In the genomic region with DNA sequence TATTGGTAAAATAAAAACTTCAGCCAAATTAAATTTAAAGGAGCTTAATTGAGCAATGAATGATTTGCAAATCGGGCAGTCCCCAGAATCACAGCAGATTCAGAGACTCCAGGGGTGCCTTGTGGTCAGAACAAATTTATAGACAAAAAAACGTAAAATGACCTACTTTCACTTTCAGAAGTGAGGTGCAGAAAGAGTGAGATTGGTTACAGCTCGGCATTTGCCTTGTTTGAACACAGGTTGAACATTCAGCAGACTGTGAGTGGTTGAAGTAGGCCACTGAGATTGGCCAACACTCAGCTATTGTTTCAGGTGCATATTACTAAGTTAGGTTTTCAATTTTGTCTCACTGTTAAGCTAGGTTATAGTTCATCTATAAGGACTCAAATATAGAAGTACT, we compare ENCODE assay signal across 12 cellular contexts.
DNase-seq lines count a peak whose midpoint lies in the region; ATAC-seq and TF ChIP-seq lines count a peak whose summit lies in the region.
"Had no signal": no experiment of that assay in that cellular context is flagged by ENCODE, and none has a peak within 500 bp of the region (broad histone marks: within the 10 kb centered on the region; RNA-seq: fewer than 3 reads in every experiment).

No MANE protein-coding gene starts in this region.

- peak; percentile 80 for ATAC-seq in stimulated activated effector memory CD8-positive, alpha-beta T cell treated with anti-CD3 and anti-CD28 coated beads, Interleukin-12 subunit alpha, Interleukin-12 subunit beta, amount 100 ng/mL, for 72 hours

- H3K4me1 Mint-ChIP-seq in activated naive CD8-positive, alpha-beta T cell (ENCODE audit: low read depth) = peaks cover 14% of the 10 kb centered on the region
- H3K4me1 Mint-ChIP-seq in immature natural killer cell = peaks cover 30 to 33% of the 10 kb centered on the region in 2 donors
- H3K4me1 Mint-ChIP-seq in stimulated activated effector memory CD8-positive, alpha-beta T cell treated with anti-CD3 and anti-CD28 coated beads, Interleukin-12 subunit alpha, Interleukin-12 subunit beta, amount 100 ng/mL, for 72 hours = peaks cover 16% of the 10 kb centered on the region

- no peaks in the 10 kb centered on the region for H3K27me3 ChIP-seq in A673 (replicated peaks; ENCODE audit: insufficient read depth, low read depth, low read length, poor library complexity)

- BruUV-seq in A673 (replicated peaks; lab: Mats Ljungman, UMichigan) = no TSS peak

- peaks cover 5% of the 10 kb centered on the region for H3K9me3 ChIP-seq in A673 (ENCODE audit: low read depth, low read length, poor library complexity, severe bottlenecking)

- peak overlapping the region; percentile 55 for H3K4me3 Mint-ChIP-seq in activated naive CD8-positive, alpha-beta T cell
- H3K4me3 Mint-ChIP-seq in immature natural killer cell = peak overlapping the region; percentile 17 to 77 (median 66)
- peak overlapping the region; percentile 5 for H3K4me3 Mint-ChIP-seq in stimulated activated effector memory CD8-positive, alpha-beta T cell treated with anti-CD3 and anti-CD28 coated beads, Interleukin-12 subunit alpha, Interleukin-12 subunit beta, amount 100 ng/mL, for 72 hours

- no peak overlapping the region for H3K27ac ChIP-seq in A673 (ENCODE audit: low read depth, low read length, poor library complexity, severe bottlenecking)

- no peaks in the 10 kb centered on the region for H3K4me1 ChIP-seq in A673 (ENCODE audit: insufficient read depth, low read length, poor library complexity, severe bottlenecking)

- no peaks in the 10 kb centered on the region for H3K36me3 ChIP-seq in A673 (ENCODE audit: insufficient read depth, low read length, poor library complexity, severe bottlenecking)

- POLR2A ChIA-PET in A673 (lab: Charles Lee; ENCODE audit: low non-redundant PET) = no interaction called here

- DNase-seq in H4 (ENCODE audit: low spot score) (peak; percentile 59), immature natural killer cell (peak; percentile 32 to 40 (median 33)), NCI-H146 treated with DMSO at 0.1 percent for 48 hours (lab: John Stamatoyannopoulos, UW; ENCODE audit: unreplicated experiment) (no peak), DMS79 (lab: John Stamatoyannopoulos, UW) (no peak), ecto neural progenitor cell (ENCODE audit: low spot score) (no peak), A673 (ENCODE audit: low spot score) (no peak)
- DNase-seq in stimulated activated effector memory CD8-positive, alpha-beta T cell treated with anti-CD3 and anti-CD28 coated beads, Interleukin-12 subunit alpha, Interleukin-12 subunit beta, amount 100 ng/mL, for 72 hours (ENCODE audit: low spot score in 2 of 2) = no peak
- DNase-seq: dorsolateral prefrontal cortex, left cardiac atrium, NCI-H1105 treated with DMSO at 0.1 percent for 48 hours, RPMI8226 had no signal

- no peak for TF ChIP-seq CTCF in A673 (conservative IDR thresholded peaks at IDR 0.05; ENCODE audit: low read depth, low read length)

- intact Hi-C loops in A673 (cut with micrococcal nuclease; ENCODE audit: unreplicated experiment) = no loop called here

- H3K9me3 Mint-ChIP-seq in activated naive CD8-positive, alpha-beta T cell (ENCODE audit: low read depth) = peaks cover 11% of the 10 kb centered on the region
- H3K9me3 Mint-ChIP-seq in immature natural killer cell = peaks cover 5 to 24% (median 10%) of the 10 kb centered on the region in 6 donors
- peaks cover 11% of the 10 kb centered on the region for H3K9me3 Mint-ChIP-seq in stimulated activated effector memory CD8-positive, alpha-beta T cell treated with anti-CD3 and anti-CD28 coated beads, Interleukin-12 subunit alpha, Interleukin-12 subunit beta, amount 100 ng/mL, for 72 hours

- H3K27me3 Mint-ChIP-seq in activated naive CD8-positive, alpha-beta T cell = no peaks in the 10 kb centered on the region
- H3K27me3 Mint-ChIP-seq in immature natural killer cell (ENCODE audit: low read depth in 3 of 3) = no peaks in the 10 kb centered on the region

- peaks cover 3% of the 10 kb centered on the region for H3K36me3 Mint-ChIP-seq in activated naive CD8-positive, alpha-beta T cell
- peaks cover 0 to 3% (median 0%) of the 10 kb centered on the region in 3 donors for H3K36me3 Mint-ChIP-seq in immature natural killer cell
- H3K36me3 Mint-ChIP-seq in stimulated activated effector memory CD8-positive, alpha-beta T cell treated with anti-CD3 and anti-CD28 coated beads, Interleukin-12 subunit alpha, Interleukin-12 subunit beta, amount 100 ng/mL, for 72 hours = no peaks in the 10 kb centered on the region

- no peak overlapping the region for H3K4me3 ChIP-seq in A673 (ENCODE audit: low read depth, low read length, poor library complexity, severe bottlenecking)

- H3K27ac Mint-ChIP-seq in activated naive CD8-positive, alpha-beta T cell = no peak overlapping the region
- H3K27ac Mint-ChIP-seq in immature natural killer cell = peak overlapping the region; percentile 47 to 87 (median 74)
- no peak overlapping the region for H3K27ac Mint-ChIP-seq in stimulated activated effector memory CD8-positive, alpha-beta T cell treated with anti-CD3 and anti-CD28 coated beads, Interleukin-12 subunit alpha, Interleukin-12 subunit beta, amount 100 ng/mL, for 72 hours

- CTCF ChIA-PET in A673 (lab: Charles Lee) = no interaction called here

Comparison
In these comparisons a context has a peak if more than half of its experiments do, and no peak if none do; other contexts are left out.
1. DNase-seq: peak in H4 (single experiment) and immature natural killer cell (3 of 3); none in stimulated activated effector memory CD8-positive, alpha-beta T cell treated with anti-CD3 and anti-CD28 coated beads, Interleukin-12 subunit alpha, Interleukin-12 subunit beta, amount 100 ng/mL, for 72 hours (0 of 2), NCI-H146 treated with DMSO at 0.1 percent for 48 hours (single experiment), DMS79 (single experiment), ecto neural progenitor cell (single experiment) and A673 (single experiment).
2. H3K27ac Mint-ChIP-seq: peak in immature natural killer cell (6 of 6); none in activated naive CD8-positive, alpha-beta T cell (single experiment) and stimulated activated effector memory CD8-positive, alpha-beta T cell treated with anti-CD3 and anti-CD28 coated beads, Interleukin-12 subunit alpha, Interleukin-12 subunit beta, amount 100 ng/mL, for 72 hours (single experiment).
3. H3K4me3 Mint-ChIP-seq: peak in every context shown above with its lines; median percentile 66 in immature natural killer cell; 55 in activated naive CD8-positive, alpha-beta T cell; 5 in stimulated activated effector memory CD8-positive, alpha-beta T cell treated with anti-CD3 and anti-CD28 coated beads, Interleukin-12 subunit alpha, Interleukin-12 subunit beta, amount 100 ng/mL, for 72 hours.